In genomic region chr12:109477963-109478315, GRCh38 we compare ENCODE assay signal across 10 cellular contexts. TPM values are rescaled to one million over a fixed set of nuclear protein-coding genes. Genes with fewer than 3 reads are reported as not detected.
A peak's percentile ranks its signal among the peaks of the same experiment; 100 is the strongest.
DNase-seq lines count a peak whose midpoint lies in the region; ATAC-seq, FAIRE-seq and TF ChIP-seq lines count a peak whose summit lies in the region.
"Had no signal": no experiment of that assay in that cellular context is flagged by ENCODE, and none has a peak within 500 bp of the region (broad histone marks: within the 10 kb centered on the region; RNA-seq: fewer than 3 reads in every experiment).

No MANE protein-coding gene starts in this region.

- CTCF ChIA-PET in activated CD8-positive, alpha-beta memory T cell treated with anti-CD3 and anti-CD28 coated beads, Interleukin-2, amount 10 ng/mL, durations not matched to agents 7 days and 5 days (lab: Charles Lee): interaction anchor here (0.9 to 3.1 kb wide), 4 partner anchors 13 to 367 kb away, joined by 3 to 10 read pairs (median 8); no protein-coding TSS in a partner anchor

- no peak for ATAC-seq in activated CD8-positive, alpha-beta memory T cell treated with anti-CD3 and anti-CD28 coated beads, Interleukin-2, amount 10 ng/mL, durations not matched to agents 7 days and 5 days
- no peak for ATAC-seq in thoracic aorta (ENCODE audit: insufficient number of reproducible peaks, low FRiP score, low read depth)
- ATAC-seq in GM21367 (IDR thresholded peaks at IDR 0.05; ENCODE audit: unreplicated experiment): no peak

- H3K4me1 Mint-ChIP-seq in activated CD8-positive, alpha-beta memory T cell treated with anti-CD3 and anti-CD28 coated beads, Interleukin-2, amount 10 ng/mL, durations not matched to agents 7 days and 5 days: peaks cover 41% of the 10 kb centered on the region
- H3K4me1 Mint-ChIP-seq in astrocyte (ENCODE audit: low read depth, unreplicated experiment): peaks cover 25% of the 10 kb centered on the region

- WGBS in liver: 4% methylated on average over 9 of the region's 9 CpGs

- H3K27ac ChIP-seq in astrocyte (ENCODE audit: low read depth, low read length): peak overlapping the region; percentile 100
- H3K27ac ChIP-seq in liver (ENCODE audit: low read depth in 1 of 2, low read length in 2 of 2): peak overlapping the region; percentile 96 to 98
- peak overlapping the region; percentile 93 to 99 for H3K27ac ChIP-seq in thoracic aorta

- peaks cover 2% of the 10 kb centered on the region for H3K36me3 Mint-ChIP-seq in activated CD8-positive, alpha-beta memory T cell treated with anti-CD3 and anti-CD28 coated beads, Interleukin-2, amount 10 ng/mL, durations not matched to agents 7 days and 5 days
- peaks cover 9% of the 10 kb centered on the region for H3K36me3 Mint-ChIP-seq in astrocyte (ENCODE audit: low read depth, unreplicated experiment)

- no peak for TF ChIP-seq RAD21 in liver (IDR thresholded peaks at IDR 0.05)

- peak overlapping the region; percentile 98 for H3K4me3 Mint-ChIP-seq in activated CD8-positive, alpha-beta memory T cell treated with anti-CD3 and anti-CD28 coated beads, Interleukin-2, amount 10 ng/mL, durations not matched to agents 7 days and 5 days
- H3K4me3 Mint-ChIP-seq in astrocyte (ENCODE audit: unreplicated experiment): peak overlapping the region; percentile 99

- TF ChIP-seq CTCF in astrocyte (IDR thresholded peaks at IDR 0.05; ENCODE audit: insufficient read depth, low read depth, low read length) (no peak), liver (IDR thresholded peaks at IDR 0.05; ENCODE audit: low read depth, low read length, missing input control) (no peak), thoracic aorta (IDR thresholded peaks at IDR 0.05) (no peak)

- peak overlapping the region; percentile 96 for H3K4me2 ChIP-seq in astrocyte (ENCODE audit: low read length)

- H2AFZ ChIP-seq in astrocyte (ENCODE audit: low read depth, low read length): peak overlapping the region; percentile 98

- H3K4me1 ChIP-seq in astrocyte (ENCODE audit: insufficient read depth, low read length) (peaks cover 24% of the 10 kb centered on the region), liver (ENCODE audit: control insufficient read depth in 4 of 4, insufficient read depth in 4 of 4, low read length in 3 of 4) (peaks cover 7 to 28% (median 27%) of the 10 kb centered on the region in 4 donors), thoracic aorta (ENCODE audit: control insufficient read depth in 1 of 2, low read depth in 2 of 2) (peaks cover 22 to 47% of the 10 kb centered on the region in 2 donors)

- H3K79me2 ChIP-seq in astrocyte (ENCODE audit: insufficient read depth, low read length): peaks cover 76% of the 10 kb centered on the region

- H4K20me1 ChIP-seq in astrocyte (ENCODE audit: insufficient read depth, low read length): peaks cover 38% of the 10 kb centered on the region

- no peak for DNase-seq in activated CD8-positive, alpha-beta memory T cell treated with anti-CD3 and anti-CD28 coated beads, Interleukin-2, amount 10 ng/mL, durations not matched to agents 7 days and 5 days
- no peak for DNase-seq in activated CD8-positive, alpha-beta memory T cell treated with anti-CD3 and anti-CD28 coated beads, Interleukin-2, amount 50 U/mL, for 48 hours
- DNase-seq in astrocyte (ENCODE audit: low read depth) (no peak), thoracic aorta (ENCODE audit: low spot score) (no peak), NOMO-1 treated with DMSO at 0.1 percent for 48 hours (lab: John Stamatoyannopoulos, UW; ENCODE audit: unreplicated experiment) (no peak)
- DNase-seq in stimulated activated CD4-positive, alpha-beta T cell treated with anti-CD3 and anti-CD28 coated beads, Interleukin-4, amount 100 ng/mL, for 1 hour: no peak

- H3K9ac ChIP-seq in astrocyte (ENCODE audit: low read length) (peak overlapping the region; percentile 94), liver (ENCODE audit: low read depth in 1 of 2, low read length in 2 of 2) (peak overlapping the region; percentile 82 to 95)

- H3K27me3 ChIP-seq in astrocyte (ENCODE audit: insufficient read depth, low read length): no peaks in the 10 kb centered on the region
- no peaks in the 10 kb centered on the region for H3K27me3 ChIP-seq in liver (ENCODE audit: control insufficient read depth in 4 of 4, insufficient read depth in 4 of 4, low read length in 3 of 4)
- no peaks in the 10 kb centered on the region for H3K27me3 ChIP-seq in thoracic aorta (replicated peaks; ENCODE audit: insufficient read depth)

- H3K4me3 ChIP-seq in astrocyte (ENCODE audit: insufficient read depth, low read depth, low read length) (peak overlapping the region; percentile 99), liver (ENCODE audit: low read depth in 1 of 3, low read length in 3 of 3) (peak overlapping the region; percentile 87 to 99 (median 94)), thoracic aorta (peak overlapping the region; percentile 77)

- FAIRE-seq in astrocyte (lab: Jason Lieb, UNC): no peak
- FAIRE-seq: D721Med, endometrium had no signal

- H3K36me3 ChIP-seq in astrocyte (ENCODE audit: insufficient read depth, low read length) (no peaks in the 10 kb centered on the region), liver (ENCODE audit: control insufficient read depth in 4 of 4, insufficient read depth in 3 of 4, low read depth in 1 of 4, low read length in 3 of 4) (peaks cover 0 to under 1% (median 0%) of the 10 kb centered on the region in 4 donors), thoracic aorta (no peaks in the 10 kb centered on the region)

- H3K27me3 Mint-ChIP-seq in activated CD8-positive, alpha-beta memory T cell treated with anti-CD3 and anti-CD28 coated beads, Interleukin-2, amount 10 ng/mL, durations not matched to agents 7 days and 5 days: no peaks in the 10 kb centered on the region
- no peaks in the 10 kb centered on the region for H3K27me3 Mint-ChIP-seq in astrocyte (ENCODE audit: low read depth, unreplicated experiment)

- peak overlapping the region; percentile 99 for H3K27ac Mint-ChIP-seq in activated CD8-positive, alpha-beta memory T cell treated with anti-CD3 and anti-CD28 coated beads, Interleukin-2, amount 10 ng/mL, durations not matched to agents 7 days and 5 days
- H3K27ac Mint-ChIP-seq in astrocyte (ENCODE audit: unreplicated experiment): peak overlapping the region; percentile 100

- H3K9me3 Mint-ChIP-seq in activated CD8-positive, alpha-beta memory T cell treated with anti-CD3 and anti-CD28 coated beads, Interleukin-2, amount 10 ng/mL, durations not matched to agents 7 days and 5 days (ENCODE audit: low read depth): no peaks in the 10 kb centered on the region
- H3K9me3 Mint-ChIP-seq in astrocyte (ENCODE audit: unreplicated experiment): no peaks in the 10 kb centered on the region

- H3K9me3 ChIP-seq in astrocyte (ENCODE audit: insufficient read depth, low read depth, low read length): no peaks in the 10 kb centered on the region
- no peaks in the 10 kb centered on the region for H3K9me3 ChIP-seq in liver (ENCODE audit: control insufficient read depth in 4 of 4, low read length in 3 of 4)
- H3K9me3 ChIP-seq in thoracic aorta: no peaks in the 10 kb centered on the region

TF ChIP-seq in liver, 16 proteins besides CTCF, POLR2A, EP300 and RAD21 (continues in another document):
- TF ChIP-seq HNF4G (IDR thresholded peaks at IDR 0.05) (no peak), REST (IDR thresholded peaks at IDR 0.05) (no peak), MAX (IDR thresholded peaks at IDR 0.05) (no peak), HNF4A (conservative IDR thresholded peaks at IDR 0.05) (no peak)
- TF ChIP-seq, protein P1, sequence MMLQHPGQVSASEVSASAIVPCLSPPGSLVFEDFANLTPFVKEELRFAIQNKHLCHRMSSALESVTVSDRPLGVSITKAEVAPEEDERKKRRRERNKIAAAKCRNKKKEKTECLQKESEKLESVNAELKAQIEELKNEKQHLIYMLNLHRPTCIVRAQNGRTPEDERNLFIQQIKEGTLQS (IDR thresholded peaks at IDR 0.05): no peak

RNA-seq across cellular contexts. Expression of gene UBE3B, which starts 0.5 kb away (rescaled TPM):
- total RNA-seq in activated CD8-positive, alpha-beta memory T cell treated with anti-CD3 and anti-CD28 coated beads, Interleukin-2, amount 10 ng/mL, durations not matched to agents 7 days and 5 days: 10 to 100 TPM; 36.6 to 39.0 TPM
- 34.4 and 42.6 TPM in 2 replicates for total RNA-seq in astrocyte
- total RNA-seq in liver: 10 to 100 TPM; 29.1 to 43.4 TPM
- polyA plus RNA-seq in liver: 10 to 100 TPM in 1 of 2 donors, 1 to 10 TPM in 1; 9.3 to 19.1 TPM
- 10 to 100 TPM; 41.4 to 75.3 TPM for total RNA-seq in thoracic aorta

RNA-seq across cellular contexts. Expression of gene KCTD10, which starts 0.8 kb away (rescaled TPM):
- 10 to 100 TPM; 27.2 to 43.2 TPM for total RNA-seq in activated CD8-positive, alpha-beta memory T cell treated with anti-CD3 and anti-CD28 coated beads, Interleukin-2, amount 10 ng/mL, durations not matched to agents 7 days and 5 days
- total RNA-seq in astrocyte (118 and 120 TPM in 2 replicates), liver (10 to 100 TPM in 1 of 2 donors, 1 to 10 TPM in 1; 8.4 to 20.1 TPM), thoracic aorta (100 to 1,000 TPM; 109 to 271 TPM)
- polyA plus RNA-seq in liver: 10 to 100 TPM in 1 of 2 donors, 1 to 10 TPM in 1; 4.2 to 11.4 TPM
